Comparison of ENCODE assay signal across 8 cellular contexts in genomic region chr16:85569615-85570212, GRCh38. TPM values are rescaled to one million over a fixed set of nuclear protein-coding genes. Genes with fewer than 3 reads are reported as not detected.
DNase-seq lines count a peak whose midpoint lies in the region; ATAC-seq and TF ChIP-seq lines count a peak whose summit lies in the region.

No MANE protein-coding gene starts in this region.

- H3K9me3 Mint-ChIP-seq in activated T-cell treated with anti-CD3 and anti-CD28 coated beads, Interleukin-2, amount 50 U/mL, for 72 hours: no peaks in the 10 kb centered on the region
- H3K9me3 Mint-ChIP-seq in memory B cell: no peaks in the 10 kb centered on the region

- DNase-seq in AG09309 (ENCODE audit: low read depth) (peak; percentile 46), NCI-H2107 (lab: John Stamatoyannopoulos, UW) (peak; percentile 58), memory B cell (ENCODE audit: low spot score in 2 of 2) (no peak), SIG-M5 (lab: John Stamatoyannopoulos, UW) (no peak)
- DNase-seq in activated T-cell treated with anti-CD3 and anti-CD28 coated beads, Interleukin-2, amount 50 U/mL, for 72 hours: peak; percentile 54 to 57

- peaks cover 54% of the 10 kb centered on the region for H3K4me1 Mint-ChIP-seq in activated T-cell treated with anti-CD3 and anti-CD28 coated beads, Interleukin-2, amount 50 U/mL, for 72 hours (ENCODE audit: low read depth)
- peaks cover 46% of the 10 kb centered on the region for H3K4me1 Mint-ChIP-seq in memory B cell

- H3K4me3 ChIP-seq in AG09309 (ENCODE audit: control insufficient read depth, low read depth, low read length): no peak overlapping the region

- peak overlapping the region; percentile 45 for H3K27ac Mint-ChIP-seq in activated T-cell treated with anti-CD3 and anti-CD28 coated beads, Interleukin-2, amount 50 U/mL, for 72 hours
- peak overlapping the region; percentile 75 for H3K27ac Mint-ChIP-seq in memory B cell

- ATAC-seq in GM18858 (IDR thresholded peaks at IDR 0.05; ENCODE audit: unreplicated experiment): peak; percentile 48
- peak; percentile 63 for ATAC-seq in HG02943 (IDR thresholded peaks at IDR 0.05; ENCODE audit: low read depth, unreplicated experiment)
- peak; percentile 65 to 69 for ATAC-seq in activated T-cell treated with anti-CD3 and anti-CD28 coated beads, Interleukin-2, amount 50 U/mL, for 72 hours (replicated peaks in 1 of 2)
- no peak for ATAC-seq in memory B cell (ENCODE audit: low read depth)
- no peak for ATAC-seq in HG02840 (IDR thresholded peaks at IDR 0.05; ENCODE audit: low FRiP score, unreplicated experiment)

- TF ChIP-seq CTCF in AG09309 (IDR thresholded peaks at IDR 0.05; ENCODE audit: control insufficient read depth, insufficient read depth, low read depth, low read length, missing control alignments): no peak

- peaks cover 7 to 8% of the 10 kb centered on the region in 2 donors for H3K36me3 Mint-ChIP-seq in activated T-cell treated with anti-CD3 and anti-CD28 coated beads, Interleukin-2, amount 50 U/mL, for 72 hours (ENCODE audit: insufficient read depth in 2 of 2)
- peaks cover 5% of the 10 kb centered on the region for H3K36me3 Mint-ChIP-seq in memory B cell

- H3K4me3 Mint-ChIP-seq in activated T-cell treated with anti-CD3 and anti-CD28 coated beads, Interleukin-2, amount 50 U/mL, for 72 hours: peak overlapping the region; percentile 73 to 74
- peak overlapping the region; percentile 66 for H3K4me3 Mint-ChIP-seq in memory B cell

- H3K27me3 Mint-ChIP-seq in activated T-cell treated with anti-CD3 and anti-CD28 coated beads, Interleukin-2, amount 50 U/mL, for 72 hours (ENCODE audit: low read depth): no peaks in the 10 kb centered on the region
- H3K27me3 Mint-ChIP-seq in memory B cell: no peaks in the 10 kb centered on the region

RNA-seq across cellular contexts. Expression of gene GSE1, which starts 43.4 kb away (rescaled TPM):
- 10 to 100 TPM; 26.7 to 30.9 TPM for total RNA-seq in activated T-cell treated with anti-CD3 and anti-CD28 coated beads, Interleukin-2, amount 50 U/mL, for 72 hours

Comparison
In these comparisons a context has a peak if more than half of its experiments do, and no peak if none do; other contexts are left out.
1. DNase-seq: peak in AG09309 (single experiment), NCI-H2107 (single experiment) and activated T-cell treated with anti-CD3 and anti-CD28 coated beads, Interleukin-2, amount 50 U/mL, for 72 hours (2 of 2); none in memory B cell (0 of 2) and SIG-M5 (single experiment).
2. ATAC-seq: peak in GM18858 (single experiment), HG02943 (single experiment) and activated T-cell treated with anti-CD3 and anti-CD28 coated beads, Interleukin-2, amount 50 U/mL, for 72 hours (2 of 2); none in memory B cell (single experiment) and HG02840 (single experiment).